ENCODE assay signal across 1 cellular context in the genomic region with DNA sequence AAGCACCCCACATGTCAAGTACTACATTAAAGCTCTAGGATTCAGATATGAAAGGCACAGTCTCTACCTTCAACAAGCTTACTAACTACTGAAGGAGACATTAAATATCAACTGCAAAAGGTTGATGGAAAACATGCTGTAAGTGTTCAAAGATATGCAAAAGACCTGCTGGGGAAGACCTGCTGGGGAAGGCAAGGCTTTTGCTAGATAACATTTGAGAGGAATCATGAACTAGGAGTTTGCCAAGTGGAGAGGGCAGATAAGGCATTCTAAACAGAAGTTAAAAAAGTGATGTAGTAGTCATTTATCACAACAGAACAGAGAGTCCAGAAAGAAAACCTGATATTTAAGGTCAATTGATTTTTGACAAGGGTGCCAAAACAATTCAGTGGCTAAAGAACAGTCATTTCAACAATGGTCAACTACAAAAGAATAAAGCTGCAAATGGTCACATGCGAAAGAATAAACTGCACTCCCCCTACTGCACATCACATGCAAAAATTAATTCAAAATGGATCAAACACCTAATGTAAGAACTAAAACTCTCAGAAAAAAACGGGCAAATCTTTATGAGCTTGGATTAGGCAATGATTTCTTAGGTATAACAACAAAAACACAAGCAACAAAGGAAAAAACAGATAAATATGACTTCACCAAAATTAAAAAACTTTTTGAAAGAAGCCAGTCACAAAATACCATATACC.
TF ChIP-seq lines count a peak whose summit lies in the region.

No MANE protein-coding gene starts in this region.

TF ChIP-seq in K562, 482 proteins besides CTCF, POLR2A, EP300 and RAD21 (continued from another document and continues in another):
- TF ChIP-seq, protein P1, sequence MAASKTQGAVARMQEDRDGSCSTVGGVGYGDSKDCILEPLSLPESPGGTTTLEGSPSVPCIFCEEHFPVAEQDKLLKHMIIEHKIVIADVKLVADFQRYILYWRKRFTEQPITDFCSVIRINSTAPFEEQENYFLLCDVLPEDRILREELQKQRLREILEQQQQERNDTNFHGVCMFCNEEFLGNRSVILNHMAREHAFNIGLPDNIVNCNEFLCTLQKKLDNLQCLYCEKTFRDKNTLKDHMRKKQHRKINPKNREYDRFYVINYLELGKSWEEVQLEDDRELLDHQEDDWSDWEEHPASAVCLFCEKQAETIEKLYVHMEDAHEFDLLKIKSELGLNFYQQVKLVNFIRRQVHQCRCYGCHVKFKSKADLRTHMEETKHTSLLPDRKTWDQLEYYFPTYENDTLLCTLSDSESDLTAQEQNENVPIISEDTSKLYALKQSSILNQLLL (CRISPR knock-in tag; IDR thresholded peaks at IDR 0.05; ENCODE audit: borderline replicate concordance) = no peak
- TF ChIP-seq ZNF347 (CRISPR knock-in tag; IDR thresholded peaks at IDR 0.05; ENCODE audit: low read depth) (no peak), ATF7 (IDR thresholded peaks at IDR 0.05) (peak; percentile 90), PTTG1 (tag; IDR thresholded peaks at IDR 0.05; ENCODE audit: low read depth) (no peak), CHD1 (IDR thresholded peaks at IDR 0.05; ENCODE audit: low read length) (no peak), SRSF9 (IDR thresholded peaks at IDR 0.05; ENCODE audit: borderline replicate concordance, low read depth, low read length) (no peak), SMAD2 (IDR thresholded peaks at IDR 0.05; ENCODE audit: low read depth, low read length) (no peak), ZNF41 (CRISPR knock-in tag; conservative IDR thresholded peaks at IDR 0.05) (no peak; the same call in 1 of the 2 replicates), RNF2 (IDR thresholded peaks at IDR 0.05) (peak; percentile 92), ZNF224 (CRISPR knock-in tag; IDR thresholded peaks at IDR 0.05) (no peak), ATF1 (CRISPR knock-in tag; IDR thresholded peaks at IDR 0.05) (no peak), ATF1 (tag; IDR thresholded peaks at IDR 0.05) (peak; percentile 60), NFRKB (IDR thresholded peaks at IDR 0.05; ENCODE audit: low read depth) (0 out of 2 replicates have a peak, but pooled peaks have one; percentile 46), ARID1B (IDR thresholded peaks at IDR 0.05) (peak; percentile 100), RBM25 (IDR thresholded peaks at IDR 0.05; ENCODE audit: low read depth, low read length, severe bottlenecking) (no peak), FOXA1 (IDR thresholded peaks at IDR 0.05; ENCODE audit: borderline replicate concordance) (no peak), ZFX (CRISPR knock-in tag; IDR thresholded peaks at IDR 0.05) (no peak), RBM22 (IDR thresholded peaks at IDR 0.05; ENCODE audit: low read depth, low read length, poor library complexity, severe bottlenecking) (no peak), SAP30 (IDR thresholded peaks at IDR 0.05; ENCODE audit: borderline replicate concordance, insufficient read depth, low read depth, low read length, poor library complexity, severe bottlenecking) (no peak), NCOA1 (IDR thresholded peaks at IDR 0.05; ENCODE audit: low read depth) (peak; percentile 95), NR3C1 (CRISPR knock-in tag; IDR thresholded peaks at IDR 0.05) (no peak), PRMT5 (CRISPR knock-in tag; IDR thresholded peaks at IDR 0.05) (no peak), CCAR2 (IDR thresholded peaks at IDR 0.05; ENCODE audit: low read depth, low read length) (no peak), KDM5B (IDR thresholded peaks at IDR 0.05; ENCODE audit: insufficient replicate concordance, low read depth, low read length) (no peak), MAFK (IDR thresholded peaks at IDR 0.05; ENCODE audit: low read length) (peak; percentile 66), ZBTB17 (CRISPR knock-in tag; IDR thresholded peaks at IDR 0.05) (no peak), CBX8 (IDR thresholded peaks at IDR 0.05; ENCODE audit: borderline replicate concordance, extremely low read depth, low read depth, low read length, poor library complexity, severe bottlenecking) (no peak), RB1 (IDR thresholded peaks at IDR 0.05; ENCODE audit: low read depth) (no peak; the same call in 1 of the 2 replicates)
- TF ChIP-seq, protein P2, sequence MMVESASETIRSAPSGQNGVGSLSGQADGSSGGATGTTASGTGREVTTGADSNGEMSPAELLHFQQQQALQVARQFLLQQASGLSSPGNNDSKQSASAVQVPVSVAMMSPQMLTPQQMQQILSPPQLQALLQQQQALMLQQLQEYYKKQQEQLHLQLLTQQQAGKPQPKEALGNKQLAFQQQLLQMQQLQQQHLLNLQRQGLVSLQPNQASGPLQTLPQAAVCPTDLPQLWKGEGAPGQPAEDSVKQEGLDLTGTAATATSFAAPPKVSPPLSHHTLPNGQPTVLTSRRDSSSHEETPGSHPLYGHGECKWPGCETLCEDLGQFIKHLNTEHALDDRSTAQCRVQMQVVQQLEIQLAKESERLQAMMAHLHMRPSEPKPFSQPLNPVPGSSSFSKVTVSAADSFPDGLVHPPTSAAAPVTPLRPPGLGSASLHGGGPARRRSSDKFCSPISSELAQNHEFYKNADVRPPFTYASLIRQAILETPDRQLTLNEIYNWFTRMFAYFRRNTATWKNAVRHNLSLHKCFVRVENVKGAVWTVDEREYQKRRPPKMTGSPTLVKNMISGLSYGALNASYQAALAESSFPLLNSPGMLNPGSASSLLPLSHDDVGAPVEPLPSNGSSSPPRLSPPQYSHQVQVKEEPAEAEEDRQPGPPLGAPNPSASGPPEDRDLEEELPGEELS (CRISPR knock-in tag; IDR thresholded peaks at IDR 0.05; ENCODE audit: borderline replicate concordance) = no peak
- TF ChIP-seq, protein P3, sequence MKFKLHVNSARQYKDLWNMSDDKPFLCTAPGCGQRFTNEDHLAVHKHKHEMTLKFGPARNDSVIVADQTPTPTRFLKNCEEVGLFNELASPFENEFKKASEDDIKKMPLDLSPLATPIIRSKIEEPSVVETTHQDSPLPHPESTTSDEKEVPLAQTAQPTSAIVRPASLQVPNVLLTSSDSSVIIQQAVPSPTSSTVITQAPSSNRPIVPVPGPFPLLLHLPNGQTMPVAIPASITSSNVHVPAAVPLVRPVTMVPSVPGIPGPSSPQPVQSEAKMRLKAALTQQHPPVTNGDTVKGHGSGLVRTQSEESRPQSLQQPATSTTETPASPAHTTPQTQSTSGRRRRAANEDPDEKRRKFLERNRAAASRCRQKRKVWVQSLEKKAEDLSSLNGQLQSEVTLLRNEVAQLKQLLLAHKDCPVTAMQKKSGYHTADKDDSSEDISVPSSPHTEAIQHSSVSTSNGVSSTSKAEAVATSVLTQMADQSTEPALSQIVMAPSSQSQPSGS (CRISPR knock-in tag; IDR thresholded peaks at IDR 0.05) = no peak
- TF ChIP-seq, protein P4, sequence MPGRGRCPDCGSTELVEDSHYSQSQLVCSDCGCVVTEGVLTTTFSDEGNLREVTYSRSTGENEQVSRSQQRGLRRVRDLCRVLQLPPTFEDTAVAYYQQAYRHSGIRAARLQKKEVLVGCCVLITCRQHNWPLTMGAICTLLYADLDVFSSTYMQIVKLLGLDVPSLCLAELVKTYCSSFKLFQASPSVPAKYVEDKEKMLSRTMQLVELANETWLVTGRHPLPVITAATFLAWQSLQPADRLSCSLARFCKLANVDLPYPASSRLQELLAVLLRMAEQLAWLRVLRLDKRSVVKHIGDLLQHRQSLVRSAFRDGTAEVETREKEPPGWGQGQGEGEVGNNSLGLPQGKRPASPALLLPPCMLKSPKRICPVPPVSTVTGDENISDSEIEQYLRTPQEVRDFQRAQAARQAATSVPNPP (IDR thresholded peaks at IDR 0.05; ENCODE audit: borderline replicate concordance, insufficient read depth, insufficient read length) = no peak
- TF ChIP-seq, protein P5, sequence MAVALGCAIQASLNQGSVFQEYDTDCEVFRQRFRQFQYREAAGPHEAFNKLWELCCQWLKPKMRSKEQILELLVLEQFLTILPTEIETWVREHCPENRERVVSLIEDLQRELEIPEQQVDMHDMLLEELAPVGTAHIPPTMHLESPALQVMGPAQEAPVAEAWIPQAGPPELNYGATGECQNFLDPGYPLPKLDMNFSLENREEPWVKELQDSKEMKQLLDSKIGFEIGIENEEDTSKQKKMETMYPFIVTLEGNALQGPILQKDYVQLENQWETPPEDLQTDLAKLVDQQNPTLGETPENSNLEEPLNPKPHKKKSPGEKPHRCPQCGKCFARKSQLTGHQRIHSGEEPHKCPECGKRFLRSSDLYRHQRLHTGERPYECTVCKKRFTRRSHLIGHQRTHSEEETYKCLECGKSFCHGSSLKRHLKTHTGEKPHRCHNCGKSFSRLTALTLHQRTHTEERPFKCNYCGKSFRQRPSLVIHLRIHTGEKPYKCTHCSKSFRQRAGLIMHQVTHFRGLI (CRISPR knock-in tag; IDR thresholded peaks at IDR 0.05) = no peak
- TF ChIP-seq, protein P6, sequence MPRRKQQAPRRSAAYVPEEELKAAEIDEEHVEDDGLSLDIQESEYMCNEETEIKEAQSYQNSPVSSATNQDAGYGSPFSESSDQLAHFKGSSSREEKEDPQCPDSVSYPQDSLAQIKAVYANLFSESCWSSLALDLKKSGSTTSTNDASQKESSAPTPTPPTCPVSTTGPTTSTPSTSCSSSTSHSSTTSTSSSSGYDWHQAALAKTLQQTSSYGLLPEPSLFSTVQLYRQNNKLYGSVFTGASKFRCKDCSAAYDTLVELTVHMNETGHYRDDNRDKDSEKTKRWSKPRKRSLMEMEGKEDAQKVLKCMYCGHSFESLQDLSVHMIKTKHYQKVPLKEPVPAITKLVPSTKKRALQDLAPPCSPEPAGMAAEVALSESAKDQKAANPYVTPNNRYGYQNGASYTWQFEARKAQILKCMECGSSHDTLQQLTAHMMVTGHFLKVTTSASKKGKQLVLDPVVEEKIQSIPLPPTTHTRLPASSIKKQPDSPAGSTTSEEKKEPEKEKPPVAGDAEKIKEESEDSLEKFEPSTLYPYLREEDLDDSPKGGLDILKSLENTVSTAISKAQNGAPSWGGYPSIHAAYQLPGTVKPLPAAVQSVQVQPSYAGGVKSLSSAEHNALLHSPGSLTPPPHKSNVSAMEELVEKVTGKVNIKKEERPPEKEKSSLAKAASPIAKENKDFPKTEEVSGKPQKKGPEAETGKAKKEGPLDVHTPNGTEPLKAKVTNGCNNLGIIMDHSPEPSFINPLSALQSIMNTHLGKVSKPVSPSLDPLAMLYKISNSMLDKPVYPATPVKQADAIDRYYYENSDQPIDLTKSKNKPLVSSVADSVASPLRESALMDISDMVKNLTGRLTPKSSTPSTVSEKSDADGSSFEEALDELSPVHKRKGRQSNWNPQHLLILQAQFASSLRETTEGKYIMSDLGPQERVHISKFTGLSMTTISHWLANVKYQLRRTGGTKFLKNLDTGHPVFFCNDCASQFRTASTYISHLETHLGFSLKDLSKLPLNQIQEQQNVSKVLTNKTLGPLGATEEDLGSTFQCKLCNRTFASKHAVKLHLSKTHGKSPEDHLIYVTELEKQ (CRISPR knock-in tag; IDR thresholded peaks at IDR 0.05) = no peak
- TF ChIP-seq, protein P7, sequence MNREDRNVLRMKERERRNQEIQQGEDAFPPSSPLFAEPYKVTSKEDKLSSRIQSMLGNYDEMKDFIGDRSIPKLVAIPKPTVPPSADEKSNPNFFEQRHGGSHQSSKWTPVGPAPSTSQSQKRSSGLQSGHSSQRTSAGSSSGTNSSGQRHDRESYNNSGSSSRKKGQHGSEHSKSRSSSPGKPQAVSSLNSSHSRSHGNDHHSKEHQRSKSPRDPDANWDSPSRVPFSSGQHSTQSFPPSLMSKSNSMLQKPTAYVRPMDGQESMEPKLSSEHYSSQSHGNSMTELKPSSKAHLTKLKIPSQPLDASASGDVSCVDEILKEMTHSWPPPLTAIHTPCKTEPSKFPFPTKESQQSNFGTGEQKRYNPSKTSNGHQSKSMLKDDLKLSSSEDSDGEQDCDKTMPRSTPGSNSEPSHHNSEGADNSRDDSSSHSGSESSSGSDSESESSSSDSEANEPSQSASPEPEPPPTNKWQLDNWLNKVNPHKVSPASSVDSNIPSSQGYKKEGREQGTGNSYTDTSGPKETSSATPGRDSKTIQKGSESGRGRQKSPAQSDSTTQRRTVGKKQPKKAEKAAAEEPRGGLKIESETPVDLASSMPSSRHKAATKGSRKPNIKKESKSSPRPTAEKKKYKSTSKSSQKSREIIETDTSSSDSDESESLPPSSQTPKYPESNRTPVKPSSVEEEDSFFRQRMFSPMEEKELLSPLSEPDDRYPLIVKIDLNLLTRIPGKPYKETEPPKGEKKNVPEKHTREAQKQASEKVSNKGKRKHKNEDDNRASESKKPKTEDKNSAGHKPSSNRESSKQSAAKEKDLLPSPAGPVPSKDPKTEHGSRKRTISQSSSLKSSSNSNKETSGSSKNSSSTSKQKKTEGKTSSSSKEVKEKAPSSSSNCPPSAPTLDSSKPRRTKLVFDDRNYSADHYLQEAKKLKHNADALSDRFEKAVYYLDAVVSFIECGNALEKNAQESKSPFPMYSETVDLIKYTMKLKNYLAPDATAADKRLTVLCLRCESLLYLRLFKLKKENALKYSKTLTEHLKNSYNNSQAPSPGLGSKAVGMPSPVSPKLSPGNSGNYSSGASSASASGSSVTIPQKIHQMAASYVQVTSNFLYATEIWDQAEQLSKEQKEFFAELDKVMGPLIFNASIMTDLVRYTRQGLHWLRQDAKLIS (CRISPR knock-in tag; IDR thresholded peaks at IDR 0.05) = peak; percentile 45; the same call in 1 of the 2 replicates
- TF ChIP-seq, protein P8, sequence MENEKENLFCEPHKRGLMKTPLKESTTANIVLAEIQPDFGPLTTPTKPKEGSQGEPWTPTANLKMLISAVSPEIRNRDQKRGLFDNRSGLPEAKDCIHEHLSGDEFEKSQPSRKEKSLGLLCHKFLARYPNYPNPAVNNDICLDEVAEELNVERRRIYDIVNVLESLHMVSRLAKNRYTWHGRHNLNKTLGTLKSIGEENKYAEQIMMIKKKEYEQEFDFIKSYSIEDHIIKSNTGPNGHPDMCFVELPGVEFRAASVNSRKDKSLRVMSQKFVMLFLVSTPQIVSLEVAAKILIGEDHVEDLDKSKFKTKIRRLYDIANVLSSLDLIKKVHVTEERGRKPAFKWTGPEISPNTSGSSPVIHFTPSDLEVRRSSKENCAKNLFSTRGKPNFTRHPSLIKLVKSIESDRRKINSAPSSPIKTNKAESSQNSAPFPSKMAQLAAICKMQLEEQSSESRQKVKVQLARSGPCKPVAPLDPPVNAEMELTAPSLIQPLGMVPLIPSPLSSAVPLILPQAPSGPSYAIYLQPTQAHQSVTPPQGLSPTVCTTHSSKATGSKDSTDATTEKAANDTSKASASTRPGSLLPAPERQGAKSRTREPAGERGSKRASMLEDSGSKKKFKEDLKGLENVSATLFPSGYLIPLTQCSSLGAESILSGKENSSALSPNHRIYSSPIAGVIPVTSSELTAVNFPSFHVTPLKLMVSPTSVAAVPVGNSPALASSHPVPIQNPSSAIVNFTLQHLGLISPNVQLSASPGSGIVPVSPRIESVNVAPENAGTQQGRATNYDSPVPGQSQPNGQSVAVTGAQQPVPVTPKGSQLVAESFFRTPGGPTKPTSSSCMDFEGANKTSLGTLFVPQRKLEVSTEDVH (IDR thresholded peaks at IDR 0.05; ENCODE audit: low read depth, partially characterized antibody) = no peak
- TF ChIP-seq, protein P9, sequence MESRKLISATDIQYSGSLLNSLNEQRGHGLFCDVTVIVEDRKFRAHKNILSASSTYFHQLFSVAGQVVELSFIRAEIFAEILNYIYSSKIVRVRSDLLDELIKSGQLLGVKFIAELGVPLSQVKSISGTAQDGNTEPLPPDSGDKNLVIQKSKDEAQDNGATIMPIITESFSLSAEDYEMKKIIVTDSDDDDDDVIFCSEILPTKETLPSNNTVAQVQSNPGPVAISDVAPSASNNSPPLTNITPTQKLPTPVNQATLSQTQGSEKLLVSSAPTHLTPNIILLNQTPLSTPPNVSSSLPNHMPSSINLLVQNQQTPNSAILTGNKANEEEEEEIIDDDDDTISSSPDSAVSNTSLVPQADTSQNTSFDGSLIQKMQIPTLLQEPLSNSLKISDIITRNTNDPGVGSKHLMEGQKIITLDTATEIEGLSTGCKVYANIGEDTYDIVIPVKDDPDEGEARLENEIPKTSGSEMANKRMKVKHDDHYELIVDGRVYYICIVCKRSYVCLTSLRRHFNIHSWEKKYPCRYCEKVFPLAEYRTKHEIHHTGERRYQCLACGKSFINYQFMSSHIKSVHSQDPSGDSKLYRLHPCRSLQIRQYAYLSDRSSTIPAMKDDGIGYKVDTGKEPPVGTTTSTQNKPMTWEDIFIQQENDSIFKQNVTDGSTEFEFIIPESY (CRISPR knock-in tag; IDR thresholded peaks at IDR 0.05) = no peak
